Comparison of ENCODE assay signal across 14 cellular contexts in the genomic region with DNA sequence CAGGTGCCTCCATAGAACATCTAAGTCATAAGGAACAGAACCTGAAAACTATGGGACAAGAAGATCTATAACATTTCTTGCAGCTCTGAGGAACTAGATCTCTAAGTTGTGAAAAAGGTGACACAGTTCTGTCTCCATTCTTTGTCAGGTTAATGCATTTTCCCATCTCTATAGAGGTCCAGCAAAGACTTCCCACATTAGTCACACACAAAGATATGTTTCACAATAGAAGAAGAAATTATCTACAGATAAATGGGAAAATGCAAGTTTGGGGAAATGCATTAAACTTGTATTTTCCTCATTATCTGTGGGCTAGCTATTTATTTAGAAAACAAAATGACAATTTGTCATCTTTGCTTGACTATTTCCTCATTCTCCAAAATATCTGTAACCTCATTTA.
"Had no signal": no experiment of that assay in that cellular context is flagged by ENCODE, and none has a peak within 500 bp of the region (broad histone marks: within the 10 kb centered on the region; RNA-seq: fewer than 3 reads in every experiment).

No MANE protein-coding gene starts in this region.

- H3K9me3 ChIP-seq: adrenal gland, psoas muscle, right lobe of liver, stomach, testis, upper lobe of left lung had no signal

- H3K4me3 ChIP-seq: adrenal gland, psoas muscle, right lobe of liver, stomach, testis, upper lobe of left lung had no signal

- H3K27me3 ChIP-seq: adrenal gland, right lobe of liver, stomach, testis, upper lobe of left lung had no signal

- H3K27ac ChIP-seq: adrenal gland, psoas muscle, right lobe of liver, stomach, testis, upper lobe of left lung, VCaP had no signal

- DNase-seq: activated CD4-positive, alpha-beta T cell treated with anti-CD3 and anti-CD28 coated beads, Interleukin-2, amount 50 U/mL, for 48 hours; activated naive CD4-positive, alpha-beta T cell treated with anti-CD3 and anti-CD28 coated beads, Interleukin-2, amount 10 ng/mL, durations not matched to agents 7 days and 5 days; activated T-cell treated with anti-CD3 and anti-CD28 coated beads, Interleukin-2, amount 50 U/mL, for 1 hour; adrenal gland; effector CD8-positive, alpha-beta T cell; islet precursor cell; psoas muscle; right lobe of liver; stimulated activated CD4-positive, alpha-beta T cell treated with anti-CD3 and anti-CD28 coated beads, Interleukin-1b, Interleukin-23, amount 100 ng/mL, for 48 hours; stomach; testis; upper lobe of left lung had no signal

- ATAC-seq: left lobe of liver, psoas muscle, right lobe of liver had no signal

- H3K36me3 ChIP-seq: adrenal gland, right lobe of liver, stomach, upper lobe of left lung had no signal

- H3K4me1 ChIP-seq: adrenal gland, psoas muscle, right lobe of liver, stomach, testis, upper lobe of left lung had no signal
